Comparison of ENCODE assay signal across 15 cellular contexts in the genomic region with DNA sequence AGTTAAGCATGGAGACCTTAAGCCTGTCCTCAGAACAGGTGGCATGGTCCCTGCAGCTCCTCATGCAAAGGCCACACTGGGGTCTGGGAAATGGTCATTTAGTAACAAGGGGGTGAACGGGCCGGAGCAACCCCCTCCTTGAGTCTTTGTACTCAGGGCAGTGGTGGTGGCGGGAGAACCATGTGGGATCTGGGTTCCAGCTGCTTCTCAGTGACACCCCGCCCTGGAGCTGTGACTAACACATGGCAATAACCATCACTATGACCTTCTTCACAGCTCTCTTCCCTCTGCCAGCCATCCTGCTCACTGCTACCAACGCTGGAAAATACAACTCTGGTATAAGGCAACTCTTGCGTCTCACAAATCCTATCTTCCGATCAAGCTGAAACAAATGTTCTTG.
DNase-seq lines count a peak whose midpoint lies in the region; ATAC-seq and TF ChIP-seq lines count a peak whose summit lies in the region.
"Had no signal": no experiment of that assay in that cellular context is flagged by ENCODE, and none has a peak within 500 bp of the region (broad histone marks: within the 10 kb centered on the region; RNA-seq: fewer than 3 reads in every experiment).

No MANE protein-coding gene starts in this region.

- peak overlapping the region in 1 of 4 donors; percentile 13 for H3K4me3 Mint-ChIP-seq in CD4-positive, CD25-positive, alpha-beta regulatory T cell
- H3K4me3 Mint-ChIP-seq in Caco-2 (ENCODE audit: unreplicated experiment), result no peak overlapping the region
- no peak overlapping the region for H3K4me3 Mint-ChIP-seq in activated T-helper 2 cell treated with anti-CD3 and anti-CD28 coated beads, Interferon-gamma antibody, Interleukin-2, Interleukin-4, amounts not matched to agents 10 μg/mL and 5 μg/mL and 100 μg/mL, durations not matched to agents 14 hours and 24 hours and 36 hours (ENCODE audit: low read depth)
- no peak overlapping the region for H3K4me3 Mint-ChIP-seq in nephron

- H3K27me3 ChIP-seq in CD4-positive, CD25-positive, alpha-beta regulatory T cell (ENCODE audit: control insufficient read depth, insufficient read depth, low read length), result no peaks in the 10 kb centered on the region
- H3K27me3 ChIP-seq in Caco-2 (replicated peaks; ENCODE audit: control insufficient read depth, insufficient read depth, low read length), result no peaks in the 10 kb centered on the region
- H3K27me3 ChIP-seq in testis, result no peaks in the 10 kb centered on the region
- no peaks in the 10 kb centered on the region for H3K27me3 ChIP-seq in A673 (replicated peaks; ENCODE audit: insufficient read depth, low read depth, low read length, poor library complexity)
- H3K27me3 ChIP-seq: heart right ventricle, ovary, thyroid gland had no signal

- peak overlapping the region; percentile 62 to 88 (median 64) for H3K27ac Mint-ChIP-seq in CD4-positive, CD25-positive, alpha-beta regulatory T cell
- peak overlapping the region; percentile 70 for H3K27ac Mint-ChIP-seq in Caco-2 (ENCODE audit: unreplicated experiment)
- H3K27ac Mint-ChIP-seq in activated T-helper 2 cell treated with anti-CD3 and anti-CD28 coated beads, Interferon-gamma antibody, Interleukin-2, Interleukin-4, amounts not matched to agents 10 μg/mL and 5 μg/mL and 100 μg/mL, durations not matched to agents 14 hours and 24 hours and 36 hours, result peak overlapping the region; percentile 25
- H3K27ac Mint-ChIP-seq in nephron, result peak overlapping the region in 2 of 3 experiments; percentile 8 to 89

- H3K4me1 Mint-ChIP-seq in CD4-positive, CD25-positive, alpha-beta regulatory T cell, result peaks cover 18 to 94% (median 66%) of the 10 kb centered on the region in 4 donors
- H3K4me1 Mint-ChIP-seq in Caco-2 (ENCODE audit: low read depth, unreplicated experiment) (peaks cover 45% of the 10 kb centered on the region), nephron (peaks cover 15% of the 10 kb centered on the region)
- H3K4me1 Mint-ChIP-seq in activated T-helper 2 cell treated with anti-CD3 and anti-CD28 coated beads, Interferon-gamma antibody, Interleukin-2, Interleukin-4, amounts not matched to agents 10 μg/mL and 5 μg/mL and 100 μg/mL, durations not matched to agents 14 hours and 24 hours and 36 hours (ENCODE audit: low read depth), result peaks cover 56% of the 10 kb centered on the region

- POLR2A ChIA-PET in Caco-2 (lab: Charles Lee) (no interaction called here), A673 (lab: Charles Lee; ENCODE audit: low non-redundant PET) (no interaction called here)

- no peak for TF ChIP-seq CTCF in Caco-2 (IDR thresholded peaks at IDR 0.05; ENCODE audit: insufficient read depth in 1 of 2, low read depth in 1 of 2, low read length in 1 of 2, severe bottlenecking in 1 of 2, unreplicated experiment in 1 of 2)
- TF ChIP-seq CTCF in nephron (IDR thresholded peaks at IDR 0.05; ENCODE audit: unreplicated experiment in 3 of 3), result no peak
- no peak for TF ChIP-seq CTCF in testis (IDR thresholded peaks at IDR 0.05)
- no peak for TF ChIP-seq CTCF in A673 (conservative IDR thresholded peaks at IDR 0.05; ENCODE audit: low read depth, low read length)

- no peak for DNase-seq in CD4-positive, CD25-positive, alpha-beta regulatory T cell
- DNase-seq in Caco-2 (no peak), left ventricle myocardium superior (no peak), testis (no peak), A673 (ENCODE audit: low spot score) (no peak)
- DNase-seq in activated T-helper 2 cell treated with anti-CD3 and anti-CD28 coated beads, Interferon-gamma antibody, Interleukin-2, Interleukin-4, amounts not matched to agents 10 μg/mL and 5 μg/mL and 100 μg/mL, durations not matched to agents 14 hours and 24 hours and 36 hours (ENCODE audit: low spot score), result no peak
- DNase-seq: COR-L47, H7, heart right ventricle, NCI-H1694, ovary, Right ventricle myocardium superior, thyroid gland had no signal

- peaks cover 73% of the 10 kb centered on the region for H3K4me1 ChIP-seq in CD4-positive, CD25-positive, alpha-beta regulatory T cell (ENCODE audit: control insufficient read depth, insufficient read depth, low read length, poor library complexity, severe bottlenecking)
- H3K4me1 ChIP-seq in Caco-2, result peaks cover 75% of the 10 kb centered on the region
- H3K4me1 ChIP-seq in testis, result peaks cover 9% of the 10 kb centered on the region
- H3K4me1 ChIP-seq in A673 (ENCODE audit: insufficient read depth, low read length, poor library complexity, severe bottlenecking), result no peaks in the 10 kb centered on the region
- H3K4me1 ChIP-seq: thyroid gland had no signal

- BruUV-seq in Caco-2 (replicated peaks; lab: Mats Ljungman, UMichigan) (no TSS peak), A673 (replicated peaks; lab: Mats Ljungman, UMichigan) (no TSS peak)

- no peaks in the 10 kb centered on the region for H3K9me3 ChIP-seq in CD4-positive, CD25-positive, alpha-beta regulatory T cell (ENCODE audit: control insufficient read depth in 2 of 2, low read length in 2 of 2)
- H3K9me3 ChIP-seq in Caco-2, result no peaks in the 10 kb centered on the region
- no peaks in the 10 kb centered on the region for H3K9me3 ChIP-seq in testis
- no peaks in the 10 kb centered on the region for H3K9me3 ChIP-seq in A673 (ENCODE audit: low read depth, low read length, poor library complexity, severe bottlenecking)
- H3K9me3 ChIP-seq: heart right ventricle, ovary, thyroid gland had no signal

- CTCF ChIA-PET in Caco-2 (lab: Charles Lee), result no interaction called here
- CTCF ChIA-PET in A673 (lab: Charles Lee), result no interaction called here

- H3K4me3 ChIP-seq in CD4-positive, CD25-positive, alpha-beta regulatory T cell (ENCODE audit: low read depth, low read length), result no peak overlapping the region
- no peak overlapping the region for H3K4me3 ChIP-seq in Caco-2 (ENCODE audit: low read depth, low read length)
- no peak overlapping the region for H3K4me3 ChIP-seq in testis
- no peak overlapping the region for H3K4me3 ChIP-seq in A673 (ENCODE audit: low read depth, low read length, poor library complexity, severe bottlenecking)
- H3K4me3 ChIP-seq: heart right ventricle, ovary, thyroid gland had no signal

- ATAC-seq in CD4-positive, CD25-positive, alpha-beta regulatory T cell (ENCODE audit: low read depth in 2 of 2), result no peak
- no peak for ATAC-seq in left ventricle myocardium superior
- ATAC-seq: heart right ventricle had no signal

- peaks cover 69% of the 10 kb centered on the region for H3K36me3 ChIP-seq in CD4-positive, CD25-positive, alpha-beta regulatory T cell (ENCODE audit: control insufficient read depth, insufficient read depth, low read length)
- H3K36me3 ChIP-seq in Caco-2 (ENCODE audit: control insufficient read depth, insufficient read depth, low read length) (peaks cover 8% of the 10 kb centered on the region), testis (ENCODE audit: low read depth, missing control alignments) (no peaks in the 10 kb centered on the region), A673 (ENCODE audit: insufficient read depth, low read length, poor library complexity, severe bottlenecking) (peaks cover 7% of the 10 kb centered on the region)
- H3K36me3 ChIP-seq: ovary, thyroid gland had no signal

- intact Hi-C loops in Caco-2 (cut with micrococcal nuclease; ENCODE audit: unreplicated experiment), result no loop called here
- intact Hi-C loops in activated T-helper 2 cell treated with anti-CD3 and anti-CD28 coated beads, Interferon-gamma antibody, Interleukin-2, Interleukin-4, amounts not matched to agents 10 μg/mL and 5 μg/mL and 100 μg/mL, durations not matched to agents 14 hours and 24 hours and 36 hours (cut with micrococcal nuclease), result loop anchor here (10.0 kb wide), 1 partner anchor 421 kb away; a partner anchor contains a TSS
- intact Hi-C loops in left ventricle myocardium superior (cut with micrococcal nuclease), result no loop called here
- intact Hi-C loops in testis (cut with DNase I; ENCODE audit: low total_unique reads), result no loop called here
- intact Hi-C loops in A673 (cut with micrococcal nuclease; ENCODE audit: unreplicated experiment), result loop anchor here (10.0 kb wide), 1 partner anchor 441 kb away; no protein-coding TSS in a partner anchor

- no peaks in the 10 kb centered on the region for H3K9me3 Mint-ChIP-seq in CD4-positive, CD25-positive, alpha-beta regulatory T cell
- H3K9me3 Mint-ChIP-seq in Caco-2 (ENCODE audit: unreplicated experiment), result no peaks in the 10 kb centered on the region
- H3K9me3 Mint-ChIP-seq in activated T-helper 2 cell treated with anti-CD3 and anti-CD28 coated beads, Interferon-gamma antibody, Interleukin-2, Interleukin-4, amounts not matched to agents 10 μg/mL and 5 μg/mL and 100 μg/mL, durations not matched to agents 14 hours and 24 hours and 36 hours, result no peaks in the 10 kb centered on the region
- no peaks in the 10 kb centered on the region for H3K9me3 Mint-ChIP-seq in nephron

- H3K27ac ChIP-seq in CD4-positive, CD25-positive, alpha-beta regulatory T cell (ENCODE audit: insufficient read depth, low read length, poor library complexity, severe bottlenecking), result no peak overlapping the region
- H3K27ac ChIP-seq in testis, result no peak overlapping the region
- no peak overlapping the region for H3K27ac ChIP-seq in A673 (ENCODE audit: low read depth, low read length, poor library complexity, severe bottlenecking)
- H3K27ac ChIP-seq: heart right ventricle, KMS-11, ovary, thyroid gland had no signal

- H3K36me3 Mint-ChIP-seq in CD4-positive, CD25-positive, alpha-beta regulatory T cell, result peaks cover 48% of the 10 kb centered on the region
- H3K36me3 Mint-ChIP-seq in Caco-2 (ENCODE audit: insufficient read depth, unreplicated experiment) (peaks cover 84% of the 10 kb centered on the region), nephron (ENCODE audit: low read depth) (peaks cover 14% of the 10 kb centered on the region)
- H3K36me3 Mint-ChIP-seq in activated T-helper 2 cell treated with anti-CD3 and anti-CD28 coated beads, Interferon-gamma antibody, Interleukin-2, Interleukin-4, amounts not matched to agents 10 μg/mL and 5 μg/mL and 100 μg/mL, durations not matched to agents 14 hours and 24 hours and 36 hours (ENCODE audit: low read depth), result peaks cover 86% of the 10 kb centered on the region

- no peaks in the 10 kb centered on the region for H3K27me3 Mint-ChIP-seq in CD4-positive, CD25-positive, alpha-beta regulatory T cell
- H3K27me3 Mint-ChIP-seq in Caco-2 (ENCODE audit: insufficient read depth, unreplicated experiment), result no peaks in the 10 kb centered on the region
- no peaks in the 10 kb centered on the region for H3K27me3 Mint-ChIP-seq in activated T-helper 2 cell treated with anti-CD3 and anti-CD28 coated beads, Interferon-gamma antibody, Interleukin-2, Interleukin-4, amounts not matched to agents 10 μg/mL and 5 μg/mL and 100 μg/mL, durations not matched to agents 14 hours and 24 hours and 36 hours (ENCODE audit: low read depth)
- H3K27me3 Mint-ChIP-seq in nephron (ENCODE audit: low read depth), result no peaks in the 10 kb centered on the region

- WGBS in testis, 2 donors, result 96 to 97% methylated on average over 7 of the region's 7 CpGs

- TF ChIP-seq POLR2A in testis (IDR thresholded peaks at IDR 0.05), result no peak

Comparison
In these comparisons a context has a peak if more than half of its experiments do, and no peak if none do; other contexts are left out.
1. intact Hi-C loops: an anchor here in activated T-helper 2 cell treated with anti-CD3 and anti-CD28 coated beads, Interferon-gamma antibody, Interleukin-2, Interleukin-4, amounts not matched to agents 10 μg/mL and 5 μg/mL and 100 μg/mL, durations not matched to agents 14 hours and 24 hours and 36 hours (10.0 kb wide) and A673 (10.0 kb wide); none called in Caco-2, left ventricle myocardium superior and testis.